ENCODE assay signal across 2 cellular contexts in genomic region chr2:29117636-29118303, GRCh38.
TF ChIP-seq lines count a peak whose summit lies in the region.

No MANE protein-coding gene starts in this region.

TF ChIP-seq in HCT116, 20 proteins besides CTCF, POLR2A, EP300 and RAD21:
- TF ChIP-seq EZH2 (IDR thresholded peaks at IDR 0.05), result no peak
- peak; percentile 50 for TF ChIP-seq TCF7L2 (IDR thresholded peaks at IDR 0.05; ENCODE audit: borderline replicate concordance, extremely low read depth, insufficient read depth, insufficient read length)
- 0 out of 2 replicates have a peak, but pooled peaks have one; percentile 15 for TF ChIP-seq EGR1 (IDR thresholded peaks at IDR 0.05; ENCODE audit: low read depth)
- TF ChIP-seq ZBTB33 (IDR thresholded peaks at IDR 0.05; ENCODE audit: extremely low read depth, insufficient replicate concordance, low read length), result no peak
- TF ChIP-seq JUND (IDR thresholded peaks at IDR 0.05), result peak; percentile 88
- TF ChIP-seq ATF3 (IDR thresholded peaks at IDR 0.05), result no peak; the same call in 1 of the 2 replicates
- TF ChIP-seq ZNF274 (IDR thresholded peaks at IDR 0.05; ENCODE audit: low read depth, low read length), result no peak
- peak; percentile 65; the same call in 1 of the 2 replicates for TF ChIP-seq MAX (IDR thresholded peaks at IDR 0.05)
- 0 out of 2 replicates have a peak, but pooled peaks have one; percentile 60 for TF ChIP-seq SRF (IDR thresholded peaks at IDR 0.05; ENCODE audit: low read depth)
- TF ChIP-seq ELF1 (IDR thresholded peaks at IDR 0.05; ENCODE audit: borderline replicate concordance, low read depth), result no peak; the same call in 1 of the 2 replicates
- TF ChIP-seq EZH2phosphoT487 (IDR thresholded peaks at IDR 0.05; ENCODE audit: borderline replicate concordance), result no peak
- TF ChIP-seq POLR2AphosphoS5 (IDR thresholded peaks at IDR 0.05; ENCODE audit: low read depth, low read length), result no peak
- TF ChIP-seq CEBPB (IDR thresholded peaks at IDR 0.05; ENCODE audit: low read depth), result peak; percentile 78
- TF ChIP-seq FOSL1 (IDR thresholded peaks at IDR 0.05; ENCODE audit: low read depth), result peak; percentile 89
- TF ChIP-seq CBX3 (IDR thresholded peaks at IDR 0.05; ENCODE audit: low read depth), result peak; percentile 91
- no peak for TF ChIP-seq REST (IDR thresholded peaks at IDR 0.05; ENCODE audit: low read depth)
- peak; percentile 82 for TF ChIP-seq SP1 (IDR thresholded peaks at IDR 0.05; ENCODE audit: low read depth)
- no peak for TF ChIP-seq SIN3A (IDR thresholded peaks at IDR 0.05; ENCODE audit: low read depth)
- TF ChIP-seq YY1 (IDR thresholded peaks at IDR 0.05; ENCODE audit: extremely low read depth, insufficient replicate concordance, low read depth, low read length), result no peak
- no peak for TF ChIP-seq ZFX (IDR thresholded peaks at IDR 0.05)

TF ChIP-seq in GM12878, 131 proteins besides CTCF, POLR2A, EP300 and RAD21:
- TF ChIP-seq YBX1 (IDR thresholded peaks at IDR 0.05), result no peak
- TF ChIP-seq CREB1 (IDR thresholded peaks at IDR 0.05; ENCODE audit: low read depth), result no peak
- no peak for TF ChIP-seq CEBPZ (IDR thresholded peaks at IDR 0.05; ENCODE audit: low read depth, low read length)
- no peak for TF ChIP-seq SMARCA5 (IDR thresholded peaks at IDR 0.05)
- TF ChIP-seq SP1 (IDR thresholded peaks at IDR 0.05; ENCODE audit: low read depth, low read length), result no peak
- no peak for TF ChIP-seq CREM (IDR thresholded peaks at IDR 0.05; ENCODE audit: low read depth)
- TF ChIP-seq TCF3 (IDR thresholded peaks at IDR 0.05; ENCODE audit: borderline replicate concordance, insufficient read depth, low read depth, low read length), result no peak
- TF ChIP-seq ATF2 (IDR thresholded peaks at IDR 0.05; ENCODE audit: low read length), result no peak
TF ChIP-seq in GM12878: peak in this region for 0.
